Comparison of ENCODE assay signal across 32 cellular contexts in genomic region chr2:109139002-109139401, GRCh38.
"Had no signal": no experiment of that assay in that cellular context is flagged by ENCODE, and none has a peak within 500 bp of the region (broad histone marks: within the 10 kb centered on the region; RNA-seq: fewer than 3 reads in every experiment).

No MANE protein-coding gene starts in this region.

- H3K27ac Mint-ChIP-seq: activated CD4-positive, alpha-beta memory T cell treated with anti-CD3 and anti-CD28 coated beads, Interleukin-2, amount 10 ng/mL, durations not matched to agents 7 days and 5 days; activated naive CD8-positive, alpha-beta T cell treated with anti-CD3 and anti-CD28 coated beads for 36 hours; activated T-cell treated with anti-CD3 and anti-CD28 coated beads, Interleukin-2, amount 50 U/mL, for 72 hours; activated T-helper 17 cell treated with anti-CD3 and anti-CD28 coated beads, Interleukin-2, amount 50 U/mL, for 72 hours had no signal

- H3K4me3 ChIP-seq: ascending aorta, cardiac muscle cell, Peyer's patch had no signal

- H3K9me3 Mint-ChIP-seq: activated CD4-positive, alpha-beta memory T cell treated with anti-CD3 and anti-CD28 coated beads, Interleukin-2, amount 10 ng/mL, durations not matched to agents 7 days and 5 days; activated naive CD8-positive, alpha-beta T cell treated with anti-CD3 and anti-CD28 coated beads for 36 hours; activated T-cell treated with anti-CD3 and anti-CD28 coated beads, Interleukin-2, amount 50 U/mL, for 72 hours; activated T-helper 17 cell treated with anti-CD3 and anti-CD28 coated beads, Interleukin-2, amount 50 U/mL, for 72 hours; central memory CD8-positive, alpha-beta T cell had no signal

- H3K36me3 Mint-ChIP-seq: activated naive CD8-positive, alpha-beta T cell treated with anti-CD3 and anti-CD28 coated beads for 36 hours had no signal

- ATAC-seq: activated T-cell treated with anti-CD3 and anti-CD28 coated beads, Interleukin-2, amount 50 U/mL, for 72 hours; activated T-helper 17 cell treated with anti-CD3 and anti-CD28 coated beads, Interleukin-2, amount 50 U/mL, for 72 hours; PC-3; Right ventricle myocardium inferior had no signal

- H3K27me3 Mint-ChIP-seq: activated naive CD8-positive, alpha-beta T cell treated with anti-CD3 and anti-CD28 coated beads for 36 hours had no signal

- H3K27me3 ChIP-seq: ascending aorta, Peyer's patch had no signal

- H3K4me3 Mint-ChIP-seq: activated CD4-positive, alpha-beta memory T cell treated with anti-CD3 and anti-CD28 coated beads, Interleukin-2, amount 10 ng/mL, durations not matched to agents 7 days and 5 days; activated naive CD8-positive, alpha-beta T cell treated with anti-CD3 and anti-CD28 coated beads for 36 hours; activated T-cell treated with anti-CD3 and anti-CD28 coated beads, Interleukin-2, amount 50 U/mL, for 72 hours; activated T-helper 17 cell treated with anti-CD3 and anti-CD28 coated beads, Interleukin-2, amount 50 U/mL, for 72 hours; central memory CD8-positive, alpha-beta T cell had no signal

- DNase-seq: activated CD4-positive, alpha-beta memory T cell treated with anti-CD3 and anti-CD28 coated beads, Interleukin-2, amount 10 ng/mL, durations not matched to agents 7 days and 5 days; activated CD4-positive, alpha-beta T cell treated with anti-CD3 and anti-CD28 coated beads for 1 hour; activated CD4-positive, alpha-beta T cell treated with anti-CD3 and anti-CD28 coated beads for 48 hours; activated CD4-positive, CD25-positive, alpha-beta regulatory T cell; activated effector memory CD4-positive, alpha-beta T cell treated with anti-CD3 and anti-CD28 coated beads, Interleukin-2, amount 50 U/mL, for 16 hours; activated naive CD4-positive, alpha-beta T cell; activated naive CD4-positive, alpha-beta T cell treated with anti-CD3 and anti-CD28 coated beads, Interleukin-2, amount 50 U/mL, for 16 hours; activated naive CD8-positive, alpha-beta T cell treated with anti-CD3 and anti-CD28 coated beads for 36 hours; activated T-cell treated with anti-CD3 and anti-CD28 coated beads, Interleukin-2, amount 50 U/mL, for 1 hour; activated T-cell treated with anti-CD3 and anti-CD28 coated beads, Interleukin-2, amount 50 U/mL, for 72 hours; amygdala; KG1; MM.1S; NCI-H1048; NCI-H1105 treated with DMSO at 0.1 percent for 48 hours; NCI-H1436; NCI-H1694; NCI-H1930; NCI-H2081 treated with DMSO at 0.1 percent for 48 hours; NCI-H226; NCI-H446 treated with DMSO at 0.1 percent for 48 hours; NCI-H524 treated with DMSO at 0.1 percent for 48 hours; PC-3; Peyer's patch; SIG-M5; T1000; WERI-Rb-1 had no signal

- H3K4me1 ChIP-seq: Peyer's patch had no signal

- H3K9me3 ChIP-seq: ascending aorta, Peyer's patch had no signal

- H3K36me3 ChIP-seq: ascending aorta, cardiac muscle cell, Peyer's patch, WERI-Rb-1 had no signal
